In genomic region chr1:37860346-37860666, GRCh38 we compare ENCODE assay signal across 1 cellular context.
TF ChIP-seq lines count a peak whose summit lies in the region.

No MANE protein-coding gene starts in this region.

TF ChIP-seq in H1, 55 proteins besides CTCF, POLR2A, EP300 and RAD21:
- TF ChIP-seq KDM4A (IDR thresholded peaks at IDR 0.05; ENCODE audit: low read depth, low read length, severe bottlenecking) (no peak), EZH2 (IDR thresholded peaks at IDR 0.05; ENCODE audit: low read depth, low read length, severe bottlenecking) (no peak), ATF3 (IDR thresholded peaks at IDR 0.05; ENCODE audit: insufficient read depth, low read depth, low read length) (no peak), SAP30 (IDR thresholded peaks at IDR 0.05; ENCODE audit: insufficient read depth, insufficient replicate concordance, low read length) (no peak), CBX8 (IDR thresholded peaks at IDR 0.05; ENCODE audit: borderline replicate concordance, low read depth, low read length) (no peak), SRF (IDR thresholded peaks at IDR 0.05; ENCODE audit: low read depth, low read length) (no peak), POU5F1 (IDR thresholded peaks at IDR 0.05; ENCODE audit: low read depth, low read length) (no peak)
